9 cellular contexts compared by ENCODE assay signal in the genomic region with DNA sequence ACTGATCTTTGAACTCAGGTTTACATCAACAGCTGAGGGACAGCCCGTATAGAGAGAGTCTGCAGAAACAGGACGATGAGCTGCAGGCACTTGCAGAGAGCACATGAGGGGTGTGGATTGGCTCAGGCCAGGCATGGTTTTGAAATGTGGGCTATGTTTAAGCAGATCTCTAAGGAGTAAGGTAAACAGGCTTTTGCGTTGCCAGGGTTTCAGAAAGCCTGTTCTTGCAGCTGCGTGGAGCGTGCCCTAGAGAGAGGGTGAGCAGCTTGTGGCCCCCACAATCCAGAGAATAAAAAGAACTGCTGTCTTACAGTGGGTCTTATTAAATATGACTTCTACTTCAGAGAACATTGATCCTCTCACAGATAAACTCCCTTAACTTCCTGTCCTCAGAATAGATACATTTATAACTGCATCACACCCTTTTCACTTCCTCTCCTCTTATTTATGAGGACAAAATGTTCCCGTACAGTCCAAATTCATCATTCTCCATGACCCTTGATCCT.
DNase-seq lines count a peak whose midpoint lies in the region; ATAC-seq lines count a peak whose summit lies in the region.
"Had no signal": no experiment of that assay in that cellular context is flagged by ENCODE, and none has a peak within 500 bp of the region (broad histone marks: within the 10 kb centered on the region; RNA-seq: fewer than 3 reads in every experiment).

No MANE protein-coding gene starts in this region.

- no peaks in the 10 kb centered on the region for H3K36me3 ChIP-seq in muscle layer of duodenum (ENCODE audit: control insufficient read depth in 1 of 2, insufficient read depth in 2 of 2, low read length in 2 of 2)
- H3K36me3 ChIP-seq in SJCRH30, result no peaks in the 10 kb centered on the region

- peaks cover 23% of the 10 kb centered on the region for H3K4me1 Mint-ChIP-seq in T-helper 17 cell

- no peaks in the 10 kb centered on the region for H3K36me3 Mint-ChIP-seq in T-helper 17 cell (ENCODE audit: low read depth)

- peak overlapping the region; percentile 76 for H3K27ac Mint-ChIP-seq in T-helper 17 cell

- H3K4me1 ChIP-seq in muscle layer of duodenum (ENCODE audit: control insufficient read depth in 1 of 2, insufficient read depth in 2 of 2, low read length in 2 of 2), result no peaks in the 10 kb centered on the region
- no peaks in the 10 kb centered on the region for H3K4me1 ChIP-seq in SJCRH30
- H3K4me1 ChIP-seq: psoas muscle had no signal

- peak overlapping the region; percentile 82 for H3K4me3 Mint-ChIP-seq in T-helper 17 cell

- no peaks in the 10 kb centered on the region for H3K27me3 ChIP-seq in muscle layer of duodenum (ENCODE audit: low read depth, low read length)
- H3K27me3 ChIP-seq in SJCRH30, result no peaks in the 10 kb centered on the region

- ATAC-seq in GM18909 (IDR thresholded peaks at IDR 0.05; ENCODE audit: poor library complexity, unreplicated experiment), result peak; percentile 67
- peak; percentile 42 for ATAC-seq in HG02840 (IDR thresholded peaks at IDR 0.05; ENCODE audit: low FRiP score, unreplicated experiment)
- ATAC-seq in T-helper 17 cell, result peak; percentile 86

- peak overlapping the region; percentile 16 for H3K27ac ChIP-seq in muscle layer of duodenum (ENCODE audit: low read length)
- no peak overlapping the region for H3K27ac ChIP-seq in SJCRH30
- H3K27ac ChIP-seq: psoas muscle had no signal

- H3K4me3 ChIP-seq in muscle layer of duodenum (ENCODE audit: low read depth in 1 of 2, low read length in 2 of 2), result no peak overlapping the region
- H3K4me3 ChIP-seq in SJCRH30, result no peak overlapping the region
- H3K4me3 ChIP-seq: psoas muscle had no signal

- H3K9me3 ChIP-seq in T-helper 17 cell (ENCODE audit: control insufficient read depth, low read length, poor library complexity, severe bottlenecking) (no peaks in the 10 kb centered on the region), muscle layer of duodenum (ENCODE audit: control insufficient read depth in 1 of 2, low read length in 2 of 2) (no peaks in the 10 kb centered on the region), SJCRH30 (replicated peaks) (no peaks in the 10 kb centered on the region)

- H3K27me3 Mint-ChIP-seq in T-helper 17 cell, result no peaks in the 10 kb centered on the region

- DNase-seq in T-helper 17 cell, result no peak
- DNase-seq in SJCRH30, result no peak
- no peak for DNase-seq in amniotic stem cell (lab: John Stamatoyannopoulos, UW)
- DNase-seq in activated CD4-positive, alpha-beta T cell treated with anti-CD3 and anti-CD28 coated beads, Interleukin-2, amount 50 U/mL, for 1 hour, result no peak
- DNase-seq in RKO (ENCODE audit: low spot score), result no peak
